In genomic region chr12:108618079-108618952, GRCh38 we compare ENCODE assay signal across 8 cellular contexts. TPM values are rescaled to one million over a fixed set of nuclear protein-coding genes. Genes with fewer than 3 reads are reported as not detected.
DNase-seq lines count a peak whose midpoint lies in the region; ATAC-seq, FAIRE-seq and TF ChIP-seq lines count a peak whose summit lies in the region.

No MANE protein-coding gene starts in this region.

- intact Hi-C loops in CD14-positive monocyte (cut with micrococcal nuclease) = loop anchor here (1.0 to 10.0 kb wide), 3 partner anchors 55 to 476 kb away; partner anchors contain the start of genes ALKBH2 (in 1 of the 2), ISCU (in 1 of the 2) and UNG (in 1 of the 2)

- peak; percentile 5 for ATAC-seq in GM19468 (IDR thresholded peaks at IDR 0.05; ENCODE audit: extremely low read depth, unreplicated experiment)
- ATAC-seq in activated T-helper 17 cell treated with anti-CD3 and anti-CD28 coated beads, Interleukin-2, amount 50 U/mL, for 72 hours (replicated peaks) = peak; percentile 43

- H3K36me3 Mint-ChIP-seq in CD14-positive monocyte (peaks cover 57 to 61% of the 10 kb centered on the region in 2 donors), neural crest cell (ENCODE audit: low read depth) (no peaks in the 10 kb centered on the region)
- H3K36me3 Mint-ChIP-seq in activated T-helper 17 cell treated with anti-CD3 and anti-CD28 coated beads, Interleukin-2, amount 50 U/mL, for 72 hours (ENCODE audit: low read depth) = peaks cover 56% of the 10 kb centered on the region

- FAIRE-seq in RCC 7860 (lab: Jason Lieb, UNC) = no peak

- no peak overlapping the region for H3K4me3 Mint-ChIP-seq in CD14-positive monocyte
- peak overlapping the region; percentile 75 for H3K4me3 Mint-ChIP-seq in activated T-helper 17 cell treated with anti-CD3 and anti-CD28 coated beads, Interleukin-2, amount 50 U/mL, for 72 hours
- no peak overlapping the region for H3K4me3 Mint-ChIP-seq in neural crest cell

- peak; percentile 99 for TF ChIP-seq CTCF in CD14-positive monocyte (IDR thresholded peaks at IDR 0.05)
- peak; percentile 81 for TF ChIP-seq CTCF in LNCaP clone FGC (IDR thresholded peaks at IDR 0.05; ENCODE audit: control insufficient read depth, extremely low read depth, insufficient read depth)
- TF ChIP-seq CTCF in neural crest cell (conservative IDR thresholded peaks at IDR 0.05) = peak; percentile 99

- peaks cover 50% of the 10 kb centered on the region for H3K4me1 Mint-ChIP-seq in CD14-positive monocyte
- H3K4me1 Mint-ChIP-seq in activated T-helper 17 cell treated with anti-CD3 and anti-CD28 coated beads, Interleukin-2, amount 50 U/mL, for 72 hours = peaks cover 42% of the 10 kb centered on the region
- peaks cover 8% of the 10 kb centered on the region for H3K4me1 Mint-ChIP-seq in neural crest cell

- H3K27ac Mint-ChIP-seq in CD14-positive monocyte = peak overlapping the region; percentile 37 to 94 (median 87)
- H3K27ac Mint-ChIP-seq in activated T-helper 17 cell treated with anti-CD3 and anti-CD28 coated beads, Interleukin-2, amount 50 U/mL, for 72 hours = peak overlapping the region; percentile 96
- H3K27ac Mint-ChIP-seq in neural crest cell (ENCODE audit: unreplicated experiment) = peak overlapping the region; percentile 83

- peaks cover 0 to 2% (median 0%) of the 10 kb centered on the region in 3 donors for H3K27me3 Mint-ChIP-seq in CD14-positive monocyte (ENCODE audit: low read depth in 3 of 3)
- no peaks in the 10 kb centered on the region for H3K27me3 Mint-ChIP-seq in activated T-helper 17 cell treated with anti-CD3 and anti-CD28 coated beads, Interleukin-2, amount 50 U/mL, for 72 hours
- H3K27me3 Mint-ChIP-seq in neural crest cell (ENCODE audit: low read depth) = peaks cover 4% of the 10 kb centered on the region

- H3K9me3 Mint-ChIP-seq in CD14-positive monocyte (peaks cover 8 to 14% (median 9%) of the 10 kb centered on the region in 7 donors), neural crest cell (peaks cover 5% of the 10 kb centered on the region)
- H3K9me3 Mint-ChIP-seq in activated T-helper 17 cell treated with anti-CD3 and anti-CD28 coated beads, Interleukin-2, amount 50 U/mL, for 72 hours = no peaks in the 10 kb centered on the region

- DNase-seq in CD14-positive monocyte (ENCODE audit: low spot score) (no peak), LNCaP clone FGC (ENCODE audit: low read depth) (peak; percentile 23), RCC 7860 (ENCODE audit: low spot score) (peak; percentile 62), fibroblast of peridontal ligament (ENCODE audit: extremely low read depth) (peak; percentile 93), neural crest cell (ENCODE audit: low read depth, low spot score) (peak; percentile 73), superior temporal gyrus (ENCODE audit: extremely low spot score) (peak; percentile 89)

- H3K4me3 ChIP-seq in LNCaP clone FGC (ENCODE audit: low read depth, low read length) = no peak overlapping the region

RNA-seq across cellular contexts. Expression of gene SELPLG, which starts 15.4 kb away (rescaled TPM):
- 100 to 1,000 TPM; 247 to 349 TPM for polyA plus RNA-seq in CD14-positive monocyte
- total RNA-seq in activated T-helper 17 cell treated with anti-CD3 and anti-CD28 coated beads, Interleukin-2, amount 50 U/mL, for 72 hours = 10 to 100 TPM; 79.7 to 89.1 TPM
- 0.39 and 0.51 TPM in 2 replicates for total RNA-seq in neural crest cell

RNA-seq across cellular contexts. Expression of gene TMEM119, which starts 20.4 kb away (rescaled TPM):
- polyA plus RNA-seq in CD14-positive monocyte = under 1 TPM; 0.18 to 0.56 TPM
- total RNA-seq in activated T-helper 17 cell treated with anti-CD3 and anti-CD28 coated beads, Interleukin-2, amount 50 U/mL, for 72 hours = under 1 TPM; 0.24 to 0.71 TPM
- 0.72 and 1.0 TPM in 2 replicates for total RNA-seq in neural crest cell

RNA-seq across cellular contexts. Expression of gene ISCU, which starts 55.9 kb away (rescaled TPM):
- polyA plus RNA-seq in CD14-positive monocyte = 100 to 1,000 TPM; 111 to 114 TPM
- 10 to 100 TPM; 93.3 to 98.7 TPM for total RNA-seq in activated T-helper 17 cell treated with anti-CD3 and anti-CD28 coated beads, Interleukin-2, amount 50 U/mL, for 72 hours
- 54.4 and 55.5 TPM in 2 replicates for total RNA-seq in neural crest cell

RNA-seq across cellular contexts. Expression of gene SART3, which starts 57.3 kb away (rescaled TPM):
- polyA plus RNA-seq in CD14-positive monocyte = 10 to 100 TPM; 10.3 to 20.6 TPM
- 10 to 100 TPM; 85.0 to 98.6 TPM for total RNA-seq in activated T-helper 17 cell treated with anti-CD3 and anti-CD28 coated beads, Interleukin-2, amount 50 U/mL, for 72 hours
- total RNA-seq in neural crest cell = 87.5 and 89.5 TPM in 2 replicates

Comparison
In these comparisons a context has a peak if more than half of its experiments do, and no peak if none do; other contexts are left out.
1. RNA of gene SELPLG, which starts 15.4 kb away (total RNA-seq): 79.7 to 89.1 TPM in activated T-helper 17 cell treated with anti-CD3 and anti-CD28 coated beads, Interleukin-2, amount 50 U/mL, for 72 hours; 0.39 to 0.51 TPM in neural crest cell; every median in the first group is over 10 times any median in the second.
2. Peak in every context shown above with its lines, with median percentiles within 50 percentile points of each other: H3K27ac Mint-ChIP-seq and CTCF ChIP-seq.